13 cellular contexts compared by ENCODE assay signal in the genomic region with DNA sequence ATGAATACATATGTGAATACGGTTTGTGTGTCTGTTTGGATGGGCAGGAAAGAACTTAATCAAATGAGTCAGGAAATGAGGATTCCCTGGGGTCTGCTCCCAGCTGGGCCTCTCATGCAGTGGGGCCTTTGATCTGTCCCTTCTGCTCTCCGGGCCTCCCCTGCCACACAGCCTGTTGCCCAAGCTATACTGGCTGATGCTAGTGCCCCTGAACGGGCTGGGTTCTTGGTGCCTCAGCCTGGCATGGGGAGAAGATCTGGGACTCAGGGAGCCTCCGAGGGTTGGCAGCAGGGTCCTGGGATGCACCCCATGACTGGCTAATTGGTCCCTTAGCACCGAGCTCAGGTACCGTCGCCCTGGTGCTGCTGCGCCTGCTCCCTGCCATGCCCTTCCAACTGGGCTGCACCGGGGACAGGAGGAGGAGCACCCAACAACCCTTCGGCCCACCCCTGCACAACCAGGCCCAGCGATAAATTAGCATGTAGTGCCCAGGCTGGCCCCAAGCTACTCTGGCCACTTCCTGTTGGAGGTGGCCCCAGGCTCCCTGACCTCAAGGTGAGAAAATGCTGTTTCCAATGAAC.
"Had no signal": no experiment of that assay in that cellular context is flagged by ENCODE, and none has a peak within 500 bp of the region (broad histone marks: within the 10 kb centered on the region; RNA-seq: fewer than 3 reads in every experiment).

No MANE protein-coding gene starts in this region.

- H3K27me3 ChIP-seq: ascending aorta, foreskin keratinocyte, left lung, neutrophil, stomach, uterus had no signal

- H3K36me3 ChIP-seq: ascending aorta, left lung, neutrophil, stomach, uterus had no signal

- H3K4me1 ChIP-seq: ascending aorta, foreskin keratinocyte, left lung, stomach, uterus had no signal

- H3K4me3 ChIP-seq: ascending aorta, left lung, skin epidermis, stomach, uterus had no signal

- H3K27ac ChIP-seq: ascending aorta, foreskin keratinocyte, left lung, neutrophil, skin epidermis, stomach, uterus had no signal

- DNase-seq: activated CD4-positive, alpha-beta T cell treated with anti-CD3 and anti-CD28 coated beads for 4 hours; activated CD8-positive, alpha-beta memory T cell treated with anti-CD3 and anti-CD28 coated beads for 24 hours; activated naive CD8-positive, alpha-beta T cell treated with anti-CD3 and anti-CD28 coated beads, Interleukin-2, amount 50 U/mL, for 24 hours; foreskin keratinocyte; head of caudate nucleus; naive B cell; stomach; T-helper 9 cell; uterus had no signal

- ATAC-seq: activated naive CD8-positive, alpha-beta T cell treated with anti-CD3 and anti-CD28 coated beads, Interleukin-2, amount 50 U/mL, for 24 hours; foreskin keratinocyte; left lung had no signal

- H3K9me3 ChIP-seq: ascending aorta, left lung, neutrophil, stomach, uterus had no signal
